In genomic region chr2:19675003-19675629, GRCh38 we compare ENCODE assay signal across 2 cellular contexts.
TF ChIP-seq lines count a peak whose summit lies in the region.

No MANE protein-coding gene starts in this region.

TF ChIP-seq in SK-N-SH, 30 proteins besides CTCF, POLR2A, EP300 and RAD21:
- no peak for TF ChIP-seq IRF3 (IDR thresholded peaks at IDR 0.05; ENCODE audit: low read depth, low read length)
- TF ChIP-seq JUND (IDR thresholded peaks at IDR 0.05) = no peak
- TF ChIP-seq, protein P1, sequence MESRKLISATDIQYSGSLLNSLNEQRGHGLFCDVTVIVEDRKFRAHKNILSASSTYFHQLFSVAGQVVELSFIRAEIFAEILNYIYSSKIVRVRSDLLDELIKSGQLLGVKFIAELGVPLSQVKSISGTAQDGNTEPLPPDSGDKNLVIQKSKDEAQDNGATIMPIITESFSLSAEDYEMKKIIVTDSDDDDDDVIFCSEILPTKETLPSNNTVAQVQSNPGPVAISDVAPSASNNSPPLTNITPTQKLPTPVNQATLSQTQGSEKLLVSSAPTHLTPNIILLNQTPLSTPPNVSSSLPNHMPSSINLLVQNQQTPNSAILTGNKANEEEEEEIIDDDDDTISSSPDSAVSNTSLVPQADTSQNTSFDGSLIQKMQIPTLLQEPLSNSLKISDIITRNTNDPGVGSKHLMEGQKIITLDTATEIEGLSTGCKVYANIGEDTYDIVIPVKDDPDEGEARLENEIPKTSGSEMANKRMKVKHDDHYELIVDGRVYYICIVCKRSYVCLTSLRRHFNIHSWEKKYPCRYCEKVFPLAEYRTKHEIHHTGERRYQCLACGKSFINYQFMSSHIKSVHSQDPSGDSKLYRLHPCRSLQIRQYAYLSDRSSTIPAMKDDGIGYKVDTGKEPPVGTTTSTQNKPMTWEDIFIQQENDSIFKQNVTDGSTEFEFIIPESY (IDR thresholded peaks at IDR 0.05; ENCODE audit: borderline replicate concordance, low read depth) = no peak
- no peak for TF ChIP-seq FOSL2 (IDR thresholded peaks at IDR 0.05; ENCODE audit: borderline replicate concordance, low read depth)
- no peak for TF ChIP-seq EZH2phosphoT487 (IDR thresholded peaks at IDR 0.05; ENCODE audit: borderline replicate concordance, low read depth)
- no peak for TF ChIP-seq TCF12 (IDR thresholded peaks at IDR 0.05)
- TF ChIP-seq POLR2AphosphoS5 (IDR thresholded peaks at IDR 0.05; ENCODE audit: low read depth, low read length) = no peak
- no peak for TF ChIP-seq FOXJ3 (CRISPR knock-in tag; IDR thresholded peaks at IDR 0.05)
- TF ChIP-seq SIN3A (IDR thresholded peaks at IDR 0.05; ENCODE audit: borderline replicate concordance, low read depth, low read length) = no peak
- TF ChIP-seq TAF1 (IDR thresholded peaks at IDR 0.05; ENCODE audit: borderline replicate concordance, low read depth, low read length) = no peak
- TF ChIP-seq, protein P2, sequence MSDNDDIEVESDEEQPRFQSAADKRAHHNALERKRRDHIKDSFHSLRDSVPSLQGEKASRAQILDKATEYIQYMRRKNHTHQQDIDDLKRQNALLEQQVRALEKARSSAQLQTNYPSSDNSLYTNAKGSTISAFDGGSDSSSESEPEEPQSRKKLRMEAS (IDR thresholded peaks at IDR 0.05; ENCODE audit: low read depth) = no peak
- TF ChIP-seq, protein P3, sequence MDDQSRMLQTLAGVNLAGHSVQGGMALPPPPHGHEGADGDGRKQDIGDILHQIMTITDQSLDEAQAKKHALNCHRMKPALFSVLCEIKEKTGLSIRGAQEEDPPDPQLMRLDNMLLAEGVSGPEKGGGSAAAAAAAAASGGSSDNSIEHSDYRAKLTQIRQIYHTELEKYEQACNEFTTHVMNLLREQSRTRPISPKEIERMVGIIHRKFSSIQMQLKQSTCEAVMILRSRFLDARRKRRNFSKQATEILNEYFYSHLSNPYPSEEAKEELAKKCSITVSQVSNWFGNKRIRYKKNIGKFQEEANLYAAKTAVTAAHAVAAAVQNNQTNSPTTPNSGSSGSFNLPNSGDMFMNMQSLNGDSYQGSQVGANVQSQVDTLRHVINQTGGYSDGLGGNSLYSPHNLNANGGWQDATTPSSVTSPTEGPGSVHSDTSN (IDR thresholded peaks at IDR 0.05) = no peak

TF ChIP-seq in SK-N-SH treated with all-trans-retinoic acid at 6 μM for 48 hours, 23 proteins besides CTCF, POLR2A, EP300 and RAD21 (continued from another document):
- TF ChIP-seq, protein P4, sequence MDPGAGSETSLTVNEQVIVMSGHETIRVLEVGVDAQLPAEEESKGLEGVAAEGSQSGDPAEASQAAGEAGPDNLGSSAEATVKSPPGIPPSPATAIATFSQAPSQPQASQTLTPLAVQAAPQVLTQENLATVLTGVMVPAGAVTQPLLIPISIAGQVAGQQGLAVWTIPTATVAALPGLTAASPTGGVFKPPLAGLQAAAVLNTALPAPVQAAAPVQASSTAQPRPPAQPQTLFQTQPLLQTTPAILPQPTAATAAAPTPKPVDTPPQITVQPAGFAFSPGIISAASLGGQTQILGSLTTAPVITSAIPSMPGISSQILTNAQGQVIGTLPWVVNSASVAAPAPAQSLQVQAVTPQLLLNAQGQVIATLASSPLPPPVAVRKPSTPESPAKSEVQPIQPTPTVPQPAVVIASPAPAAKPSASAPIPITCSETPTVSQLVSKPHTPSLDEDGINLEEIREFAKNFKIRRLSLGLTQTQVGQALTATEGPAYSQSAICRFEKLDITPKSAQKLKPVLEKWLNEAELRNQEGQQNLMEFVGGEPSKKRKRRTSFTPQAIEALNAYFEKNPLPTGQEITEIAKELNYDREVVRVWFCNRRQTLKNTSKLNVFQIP (CRISPR knock-in tag; IDR thresholded peaks at IDR 0.05; ENCODE audit: borderline replicate concordance, low read depth) = no peak
- TF ChIP-seq ZNF565 (CRISPR knock-in tag; conservative IDR thresholded peaks at IDR 0.05; ENCODE audit: low read depth) = no peak
- TF ChIP-seq, protein P5, sequence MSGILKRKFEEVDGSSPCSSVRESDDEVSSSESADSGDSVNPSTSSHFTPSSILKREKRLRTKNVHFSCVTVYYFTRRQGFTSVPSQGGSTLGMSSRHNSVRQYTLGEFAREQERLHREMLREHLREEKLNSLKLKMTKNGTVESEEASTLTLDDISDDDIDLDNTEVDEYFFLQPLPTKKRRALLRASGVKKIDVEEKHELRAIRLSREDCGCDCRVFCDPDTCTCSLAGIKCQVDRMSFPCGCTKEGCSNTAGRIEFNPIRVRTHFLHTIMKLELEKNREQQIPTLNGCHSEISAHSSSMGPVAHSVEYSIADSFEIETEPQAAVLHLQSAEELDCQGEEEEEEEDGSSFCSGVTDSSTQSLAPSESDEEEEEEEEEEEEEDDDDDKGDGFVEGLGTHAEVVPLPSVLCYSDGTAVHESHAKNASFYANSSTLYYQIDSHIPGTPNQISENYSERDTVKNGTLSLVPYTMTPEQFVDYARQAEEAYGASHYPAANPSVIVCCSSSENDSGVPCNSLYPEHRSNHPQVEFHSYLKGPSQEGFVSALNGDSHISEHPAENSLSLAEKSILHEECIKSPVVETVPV (CRISPR knock-in tag; IDR thresholded peaks at IDR 0.05) = no peak
- TF ChIP-seq TCF4 (CRISPR knock-in tag; IDR thresholded peaks at IDR 0.05; ENCODE audit: borderline replicate concordance) = no peak
- TF ChIP-seq, protein P6, sequence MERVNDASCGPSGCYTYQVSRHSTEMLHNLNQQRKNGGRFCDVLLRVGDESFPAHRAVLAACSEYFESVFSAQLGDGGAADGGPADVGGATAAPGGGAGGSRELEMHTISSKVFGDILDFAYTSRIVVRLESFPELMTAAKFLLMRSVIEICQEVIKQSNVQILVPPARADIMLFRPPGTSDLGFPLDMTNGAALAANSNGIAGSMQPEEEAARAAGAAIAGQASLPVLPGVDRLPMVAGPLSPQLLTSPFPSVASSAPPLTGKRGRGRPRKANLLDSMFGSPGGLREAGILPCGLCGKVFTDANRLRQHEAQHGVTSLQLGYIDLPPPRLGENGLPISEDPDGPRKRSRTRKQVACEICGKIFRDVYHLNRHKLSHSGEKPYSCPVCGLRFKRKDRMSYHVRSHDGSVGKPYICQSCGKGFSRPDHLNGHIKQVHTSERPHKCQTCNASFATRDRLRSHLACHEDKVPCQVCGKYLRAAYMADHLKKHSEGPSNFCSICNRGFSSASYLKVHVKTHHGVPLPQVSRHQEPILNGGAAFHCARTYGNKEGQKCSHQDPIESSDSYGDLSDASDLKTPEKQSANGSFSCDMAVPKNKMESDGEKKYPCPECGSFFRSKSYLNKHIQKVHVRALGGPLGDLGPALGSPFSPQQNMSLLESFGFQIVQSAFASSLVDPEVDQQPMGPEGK (CRISPR knock-in tag; IDR thresholded peaks at IDR 0.05; ENCODE audit: borderline replicate concordance) = no peak
- no peak for TF ChIP-seq ZC3H10 (CRISPR knock-in tag; IDR thresholded peaks at IDR 0.05)
- TF ChIP-seq ZNF8 (CRISPR knock-in tag; IDR thresholded peaks at IDR 0.05) = no peak
- TF ChIP-seq ESRRG (CRISPR knock-in tag; IDR thresholded peaks at IDR 0.05) = no peak
- TF ChIP-seq, protein P7, sequence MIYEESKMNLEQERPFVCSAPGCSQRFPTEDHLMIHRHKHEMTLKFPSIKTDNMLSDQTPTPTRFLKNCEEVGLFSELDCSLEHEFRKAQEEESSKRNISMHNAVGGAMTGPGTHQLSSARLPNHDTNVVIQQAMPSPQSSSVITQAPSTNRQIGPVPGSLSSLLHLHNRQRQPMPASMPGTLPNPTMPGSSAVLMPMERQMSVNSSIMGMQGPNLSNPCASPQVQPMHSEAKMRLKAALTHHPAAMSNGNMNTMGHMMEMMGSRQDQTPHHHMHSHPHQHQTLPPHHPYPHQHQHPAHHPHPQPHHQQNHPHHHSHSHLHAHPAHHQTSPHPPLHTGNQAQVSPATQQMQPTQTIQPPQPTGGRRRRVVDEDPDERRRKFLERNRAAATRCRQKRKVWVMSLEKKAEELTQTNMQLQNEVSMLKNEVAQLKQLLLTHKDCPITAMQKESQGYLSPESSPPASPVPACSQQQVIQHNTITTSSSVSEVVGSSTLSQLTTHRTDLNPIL (CRISPR knock-in tag; IDR thresholded peaks at IDR 0.05; ENCODE audit: low read depth) = no peak
- no peak for TF ChIP-seq RARB (CRISPR knock-in tag; IDR thresholded peaks at IDR 0.05)
- no peak for TF ChIP-seq ZFP30 (CRISPR knock-in tag; IDR thresholded peaks at IDR 0.05)
- no peak for TF ChIP-seq TOX (CRISPR knock-in tag; IDR thresholded peaks at IDR 0.05; ENCODE audit: borderline replicate concordance)
- no peak for TF ChIP-seq TSHZ2 (CRISPR knock-in tag; IDR thresholded peaks at IDR 0.05)
- no peak for TF ChIP-seq ZFP3 (CRISPR knock-in tag; IDR thresholded peaks at IDR 0.05)
- no peak for TF ChIP-seq ZNF70 (CRISPR knock-in tag; IDR thresholded peaks at IDR 0.05)
- TF ChIP-seq PPARA (CRISPR knock-in tag; IDR thresholded peaks at IDR 0.05; ENCODE audit: borderline replicate concordance) = no peak
- no peak for TF ChIP-seq CSDC2 (CRISPR knock-in tag; IDR thresholded peaks at IDR 0.05)
